In the genomic region with DNA sequence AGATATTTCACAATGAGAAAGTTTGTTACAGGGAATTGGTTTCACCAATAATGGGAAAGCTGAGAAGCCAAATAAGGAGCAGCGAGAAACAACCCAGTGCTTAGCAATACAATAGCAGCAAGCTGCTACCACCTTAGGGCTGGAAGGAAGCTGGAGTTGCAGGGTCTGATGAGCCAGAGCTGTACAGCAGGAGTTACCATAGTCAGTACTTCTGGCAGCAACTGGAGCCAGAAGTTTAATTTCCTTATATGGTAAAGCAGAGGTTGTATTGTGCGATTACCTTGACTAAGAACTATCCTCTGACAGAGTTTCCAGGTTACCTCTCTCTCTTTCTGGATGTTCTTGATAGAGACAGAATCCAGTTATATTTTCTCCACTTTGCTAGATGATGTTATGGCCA, we compare ENCODE assay signal across 1 cellular context.
TF ChIP-seq lines count a peak whose summit lies in the region.

No MANE protein-coding gene starts in this region.

TF ChIP-seq in GM12878, 131 proteins besides CTCF, POLR2A, EP300 and RAD21 (continued from another document):
- TF ChIP-seq, protein P1, sequence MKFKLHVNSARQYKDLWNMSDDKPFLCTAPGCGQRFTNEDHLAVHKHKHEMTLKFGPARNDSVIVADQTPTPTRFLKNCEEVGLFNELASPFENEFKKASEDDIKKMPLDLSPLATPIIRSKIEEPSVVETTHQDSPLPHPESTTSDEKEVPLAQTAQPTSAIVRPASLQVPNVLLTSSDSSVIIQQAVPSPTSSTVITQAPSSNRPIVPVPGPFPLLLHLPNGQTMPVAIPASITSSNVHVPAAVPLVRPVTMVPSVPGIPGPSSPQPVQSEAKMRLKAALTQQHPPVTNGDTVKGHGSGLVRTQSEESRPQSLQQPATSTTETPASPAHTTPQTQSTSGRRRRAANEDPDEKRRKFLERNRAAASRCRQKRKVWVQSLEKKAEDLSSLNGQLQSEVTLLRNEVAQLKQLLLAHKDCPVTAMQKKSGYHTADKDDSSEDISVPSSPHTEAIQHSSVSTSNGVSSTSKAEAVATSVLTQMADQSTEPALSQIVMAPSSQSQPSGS (IDR thresholded peaks at IDR 0.05; ENCODE audit: low read length): peak; percentile 42; the same call in 1 of the 2 replicates
- TF ChIP-seq STAT1 (conservative IDR thresholded peaks at IDR 0.05) (no peak), ZBED1 (IDR thresholded peaks at IDR 0.05; ENCODE audit: borderline replicate concordance) (0 out of 2 replicates have a peak, but pooled peaks have one; percentile 23), RUNX3 (IDR thresholded peaks at IDR 0.05; ENCODE audit: low read length) (no peak), IKZF1 (conservative IDR thresholded peaks at IDR 0.05) (no peak), SRF (IDR thresholded peaks at IDR 0.05; ENCODE audit: low read depth in 2 of 2, low read length in 2 of 2) (peak; percentile 51 to 94; a peak in 2 of 4 replicates)
